8 cellular contexts compared by ENCODE assay signal in the genomic region with DNA sequence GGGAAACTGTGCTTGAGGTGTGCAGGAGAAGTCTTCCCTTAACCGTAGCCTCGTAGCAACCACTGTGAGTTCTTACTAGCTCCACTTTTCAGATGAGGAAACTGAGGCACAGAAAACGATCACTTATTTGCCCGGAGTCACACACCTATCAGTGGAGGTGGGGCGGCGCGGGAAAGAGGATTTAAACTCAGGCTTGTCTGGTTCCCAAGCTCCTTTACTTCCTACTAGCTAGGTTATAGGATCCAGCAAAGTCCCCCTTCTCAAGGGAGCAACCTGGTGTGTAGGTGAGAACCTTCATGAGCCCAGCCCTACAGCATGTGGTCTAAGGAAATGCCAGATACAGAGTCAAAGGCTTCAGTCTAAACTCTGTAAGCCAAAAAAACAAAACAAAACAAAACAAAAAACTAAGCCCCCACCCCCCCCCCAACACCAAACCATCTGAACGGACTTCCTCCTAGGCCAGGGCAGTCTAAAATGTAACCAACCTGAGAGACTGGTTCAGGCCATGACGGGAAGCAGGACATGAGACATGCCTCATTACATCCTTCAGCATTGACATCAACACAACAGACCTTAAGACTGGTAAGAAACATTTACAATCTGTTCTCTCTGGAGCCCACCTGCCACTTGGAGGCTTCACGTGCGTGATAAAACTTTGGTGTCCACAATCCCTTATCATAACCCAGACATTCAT. TPM values are rescaled to one million over a fixed set of nuclear protein-coding genes. Genes with fewer than 3 reads are reported as not detected.
DNase-seq lines count a peak whose midpoint lies in the region; ATAC-seq and TF ChIP-seq lines count a peak whose summit lies in the region.

No MANE protein-coding gene starts in this region.

- H3K9me3 ChIP-seq in GM23248 (ENCODE audit: low read depth), result no peaks in the 10 kb centered on the region

- H3F3A ChIP-seq in GM23248 (ENCODE audit: insufficient read depth), result peaks cover 29% of the 10 kb centered on the region

- DNase-seq in GM23248, result no peak
- no peak for DNase-seq in fibroblast of villous mesenchyme (ENCODE audit: low read depth)
- DNase-seq in sciatic nerve (ENCODE audit: low spot score), result no peak
- no peak for DNase-seq in NCI-H187 treated with DMSO at 0.1 percent for 48 hours (lab: John Stamatoyannopoulos, UW)
- DNase-seq in NOMO-1 (lab: John Stamatoyannopoulos, UW; ENCODE audit: unreplicated experiment in 2 of 2), result no peak

- H3K4me3 ChIP-seq in GM23248 (peak overlapping the region; percentile 84), fibroblast of villous mesenchyme (ENCODE audit: low read depth, low read length) (peak overlapping the region; percentile 82)

- peak overlapping the region; percentile 98 for H3K4me2 ChIP-seq in GM23248 (ENCODE audit: unreplicated experiment)

- no peak for ATAC-seq in SK-N-SH treated with all-trans-retinoic acid at 6 μM for 48 hours
- ATAC-seq in sciatic nerve, result peak; percentile 6
- no peak for ATAC-seq in GM21367 (IDR thresholded peaks at IDR 0.05; ENCODE audit: unreplicated experiment)
- no peak for ATAC-seq in HG02678 (IDR thresholded peaks at IDR 0.05; ENCODE audit: unreplicated experiment)

- in situ Hi-C loops in GM23248 (cut with MboI), result loop anchor here (25.0 kb wide), 1 partner anchor 266 kb away; no protein-coding TSS in a partner anchor

- H2AFZ ChIP-seq in GM23248, result peak overlapping the region; percentile 97

- peak overlapping the region; percentile 83 for H3K27ac ChIP-seq in GM23248

- H3K9me2 ChIP-seq in GM23248 (ENCODE audit: insufficient read depth), result no peaks in the 10 kb centered on the region

- no peaks in the 10 kb centered on the region for H3K36me3 ChIP-seq in GM23248 (ENCODE audit: low read depth)

- peak overlapping the region; percentile 90 for H3K9ac ChIP-seq in GM23248

- WGBS in GM23248 (ENCODE audit: low coverage in 1 of 2, low lambda C conversion rate in 2 of 2, missing lambda C conversion rate in 2 of 2), 2 experiments, result 62 to 68% methylated on average over 11 of the region's 11 CpGs

- no peaks in the 10 kb centered on the region for H3K27me3 ChIP-seq in GM23248 (replicated peaks; ENCODE audit: insufficient read depth)

- peaks cover 41% of the 10 kb centered on the region for H3K79me2 ChIP-seq in GM23248 (ENCODE audit: insufficient read depth)

- H4K20me1 ChIP-seq in GM23248 (ENCODE audit: insufficient read depth), result peaks cover 7% of the 10 kb centered on the region; the same call in 1 of the 2 replicates

- TF ChIP-seq CTCF in fibroblast of villous mesenchyme (IDR thresholded peaks at IDR 0.05; ENCODE audit: insufficient read depth, low read depth, low read length), result no peak

- peaks cover 33% of the 10 kb centered on the region for H3K4me1 ChIP-seq in GM23248 (ENCODE audit: insufficient read depth)

- intact Hi-C loops in sciatic nerve (cut with DNase I), result no loop called here

TF ChIP-seq in SK-N-SH treated with all-trans-retinoic acid at 6 μM for 48 hours, 23 proteins besides CTCF, POLR2A, EP300 and RAD21:
- TF ChIP-seq, protein P1, sequence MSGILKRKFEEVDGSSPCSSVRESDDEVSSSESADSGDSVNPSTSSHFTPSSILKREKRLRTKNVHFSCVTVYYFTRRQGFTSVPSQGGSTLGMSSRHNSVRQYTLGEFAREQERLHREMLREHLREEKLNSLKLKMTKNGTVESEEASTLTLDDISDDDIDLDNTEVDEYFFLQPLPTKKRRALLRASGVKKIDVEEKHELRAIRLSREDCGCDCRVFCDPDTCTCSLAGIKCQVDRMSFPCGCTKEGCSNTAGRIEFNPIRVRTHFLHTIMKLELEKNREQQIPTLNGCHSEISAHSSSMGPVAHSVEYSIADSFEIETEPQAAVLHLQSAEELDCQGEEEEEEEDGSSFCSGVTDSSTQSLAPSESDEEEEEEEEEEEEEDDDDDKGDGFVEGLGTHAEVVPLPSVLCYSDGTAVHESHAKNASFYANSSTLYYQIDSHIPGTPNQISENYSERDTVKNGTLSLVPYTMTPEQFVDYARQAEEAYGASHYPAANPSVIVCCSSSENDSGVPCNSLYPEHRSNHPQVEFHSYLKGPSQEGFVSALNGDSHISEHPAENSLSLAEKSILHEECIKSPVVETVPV (CRISPR knock-in tag; IDR thresholded peaks at IDR 0.05), result 0 out of 2 replicates have a peak, but pooled peaks have one; percentile 27
- no peak for TF ChIP-seq TCF4 (CRISPR knock-in tag; IDR thresholded peaks at IDR 0.05; ENCODE audit: borderline replicate concordance)
- no peak for TF ChIP-seq ZNF70 (CRISPR knock-in tag; IDR thresholded peaks at IDR 0.05)
- TF ChIP-seq RARB (CRISPR knock-in tag; IDR thresholded peaks at IDR 0.05), result no peak
- no peak for TF ChIP-seq ARNTL (CRISPR knock-in tag; IDR thresholded peaks at IDR 0.05; ENCODE audit: borderline replicate concordance, low read depth)
- TF ChIP-seq PPARA (CRISPR knock-in tag; IDR thresholded peaks at IDR 0.05; ENCODE audit: borderline replicate concordance), result no peak
- TF ChIP-seq ZNF8 (CRISPR knock-in tag; IDR thresholded peaks at IDR 0.05), result no peak
- TF ChIP-seq ZFP30 (CRISPR knock-in tag; IDR thresholded peaks at IDR 0.05), result no peak
- TF ChIP-seq, protein P2, sequence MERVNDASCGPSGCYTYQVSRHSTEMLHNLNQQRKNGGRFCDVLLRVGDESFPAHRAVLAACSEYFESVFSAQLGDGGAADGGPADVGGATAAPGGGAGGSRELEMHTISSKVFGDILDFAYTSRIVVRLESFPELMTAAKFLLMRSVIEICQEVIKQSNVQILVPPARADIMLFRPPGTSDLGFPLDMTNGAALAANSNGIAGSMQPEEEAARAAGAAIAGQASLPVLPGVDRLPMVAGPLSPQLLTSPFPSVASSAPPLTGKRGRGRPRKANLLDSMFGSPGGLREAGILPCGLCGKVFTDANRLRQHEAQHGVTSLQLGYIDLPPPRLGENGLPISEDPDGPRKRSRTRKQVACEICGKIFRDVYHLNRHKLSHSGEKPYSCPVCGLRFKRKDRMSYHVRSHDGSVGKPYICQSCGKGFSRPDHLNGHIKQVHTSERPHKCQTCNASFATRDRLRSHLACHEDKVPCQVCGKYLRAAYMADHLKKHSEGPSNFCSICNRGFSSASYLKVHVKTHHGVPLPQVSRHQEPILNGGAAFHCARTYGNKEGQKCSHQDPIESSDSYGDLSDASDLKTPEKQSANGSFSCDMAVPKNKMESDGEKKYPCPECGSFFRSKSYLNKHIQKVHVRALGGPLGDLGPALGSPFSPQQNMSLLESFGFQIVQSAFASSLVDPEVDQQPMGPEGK (CRISPR knock-in tag; IDR thresholded peaks at IDR 0.05; ENCODE audit: borderline replicate concordance), result no peak
- TF ChIP-seq ZNF565 (CRISPR knock-in tag; conservative IDR thresholded peaks at IDR 0.05; ENCODE audit: low read depth), result no peak
- TF ChIP-seq, protein P3, sequence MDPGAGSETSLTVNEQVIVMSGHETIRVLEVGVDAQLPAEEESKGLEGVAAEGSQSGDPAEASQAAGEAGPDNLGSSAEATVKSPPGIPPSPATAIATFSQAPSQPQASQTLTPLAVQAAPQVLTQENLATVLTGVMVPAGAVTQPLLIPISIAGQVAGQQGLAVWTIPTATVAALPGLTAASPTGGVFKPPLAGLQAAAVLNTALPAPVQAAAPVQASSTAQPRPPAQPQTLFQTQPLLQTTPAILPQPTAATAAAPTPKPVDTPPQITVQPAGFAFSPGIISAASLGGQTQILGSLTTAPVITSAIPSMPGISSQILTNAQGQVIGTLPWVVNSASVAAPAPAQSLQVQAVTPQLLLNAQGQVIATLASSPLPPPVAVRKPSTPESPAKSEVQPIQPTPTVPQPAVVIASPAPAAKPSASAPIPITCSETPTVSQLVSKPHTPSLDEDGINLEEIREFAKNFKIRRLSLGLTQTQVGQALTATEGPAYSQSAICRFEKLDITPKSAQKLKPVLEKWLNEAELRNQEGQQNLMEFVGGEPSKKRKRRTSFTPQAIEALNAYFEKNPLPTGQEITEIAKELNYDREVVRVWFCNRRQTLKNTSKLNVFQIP (CRISPR knock-in tag; IDR thresholded peaks at IDR 0.05; ENCODE audit: borderline replicate concordance, low read depth), result no peak
- TF ChIP-seq ZFP3 (CRISPR knock-in tag; IDR thresholded peaks at IDR 0.05), result no peak; the same call in 1 of the 2 replicates
- TF ChIP-seq SNAI2 (CRISPR knock-in tag; IDR thresholded peaks at IDR 0.05), result no peak
- TF ChIP-seq ESRRG (CRISPR knock-in tag; IDR thresholded peaks at IDR 0.05), result no peak
- no peak for TF ChIP-seq BACH2 (CRISPR knock-in tag; IDR thresholded peaks at IDR 0.05; ENCODE audit: borderline replicate concordance)
- TF ChIP-seq, protein P4, sequence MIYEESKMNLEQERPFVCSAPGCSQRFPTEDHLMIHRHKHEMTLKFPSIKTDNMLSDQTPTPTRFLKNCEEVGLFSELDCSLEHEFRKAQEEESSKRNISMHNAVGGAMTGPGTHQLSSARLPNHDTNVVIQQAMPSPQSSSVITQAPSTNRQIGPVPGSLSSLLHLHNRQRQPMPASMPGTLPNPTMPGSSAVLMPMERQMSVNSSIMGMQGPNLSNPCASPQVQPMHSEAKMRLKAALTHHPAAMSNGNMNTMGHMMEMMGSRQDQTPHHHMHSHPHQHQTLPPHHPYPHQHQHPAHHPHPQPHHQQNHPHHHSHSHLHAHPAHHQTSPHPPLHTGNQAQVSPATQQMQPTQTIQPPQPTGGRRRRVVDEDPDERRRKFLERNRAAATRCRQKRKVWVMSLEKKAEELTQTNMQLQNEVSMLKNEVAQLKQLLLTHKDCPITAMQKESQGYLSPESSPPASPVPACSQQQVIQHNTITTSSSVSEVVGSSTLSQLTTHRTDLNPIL (CRISPR knock-in tag; IDR thresholded peaks at IDR 0.05; ENCODE audit: low read depth), result 0 out of 2 replicates have a peak, but pooled peaks have one; percentile 2
- TF ChIP-seq TOX (CRISPR knock-in tag; IDR thresholded peaks at IDR 0.05; ENCODE audit: borderline replicate concordance), result no peak
- TF ChIP-seq ZC3H10 (CRISPR knock-in tag; IDR thresholded peaks at IDR 0.05), result no peak

RNA-seq across cellular contexts. Expression of a gene that starts 0.7 kb away (rescaled TPM):
- total RNA-seq in GM23248 (2014; rRNA removed; shearing (Covaris generic)), result 20.2 and 27.8 TPM in 2 replicates
- 16.9 and 17.1 TPM in 2 replicates for polyA plus RNA-seq in GM23248 (2016; fragmentation: Nextera tagmentation; extraction: Ambion mirVana)
- 15.1 and 16.0 TPM in 2 replicates for total RNA-seq in fibroblast of villous mesenchyme
- total RNA-seq in sciatic nerve, result 27.3 TPM

RNA-seq across cellular contexts. Expression of a gene that starts 14.1 kb away (rescaled TPM):
- total RNA-seq in GM23248 (2014; rRNA removed; shearing (Covaris generic)), result 78.8 and 92.6 TPM in 2 replicates
- 61.1 and 63.8 TPM in 2 replicates for polyA plus RNA-seq in GM23248 (2016; fragmentation: Nextera tagmentation; extraction: Ambion mirVana)
- total RNA-seq in fibroblast of villous mesenchyme, result 71.5 and 72.5 TPM in 2 replicates
- total RNA-seq in sciatic nerve, result 99.4 TPM
